In the genomic region with DNA sequence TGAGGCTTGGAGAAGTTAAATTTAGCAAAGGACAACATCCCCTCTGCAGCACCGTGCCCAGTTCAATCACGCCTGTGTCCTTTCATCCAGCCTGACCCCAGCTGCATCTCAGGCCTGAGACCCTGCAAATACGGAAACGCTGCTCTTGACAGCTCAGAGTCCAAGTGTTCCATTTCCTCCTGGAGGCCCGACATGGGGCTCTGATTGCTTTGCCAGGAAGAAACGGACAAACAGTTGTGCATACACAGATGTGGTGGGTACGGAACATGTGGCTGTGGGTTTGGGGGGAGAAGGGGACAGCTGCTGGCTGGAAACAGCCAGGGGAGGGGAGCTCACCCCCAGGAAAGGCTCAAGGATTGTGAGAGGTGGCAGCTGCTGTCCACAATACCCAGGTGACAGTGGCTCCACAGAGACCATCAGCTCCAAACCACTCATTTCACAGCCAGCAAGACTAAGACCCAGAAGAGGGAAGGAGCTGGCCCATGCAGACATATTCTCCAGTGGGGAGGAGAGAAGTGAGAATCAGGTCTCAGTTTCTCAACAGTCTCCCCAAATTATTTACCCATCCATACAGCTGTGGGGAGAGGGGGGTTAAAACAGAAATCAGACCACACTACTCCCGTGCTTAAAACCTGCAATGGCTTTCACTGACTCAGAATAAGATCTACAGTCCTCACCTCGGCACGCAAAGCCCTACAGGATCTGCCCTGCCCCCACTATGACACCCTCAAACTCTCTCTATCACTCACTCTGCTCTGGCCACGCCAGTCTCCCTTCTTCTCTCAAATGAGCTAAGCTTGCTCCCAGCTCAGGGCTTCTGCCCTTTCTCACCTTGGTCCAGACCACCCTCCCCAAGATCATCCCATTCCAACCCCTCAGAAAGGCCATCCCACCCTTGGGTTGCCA, we compare ENCODE assay signal across 8 cellular contexts.
DNase-seq lines count a peak whose midpoint lies in the region; ATAC-seq and TF ChIP-seq lines count a peak whose summit lies in the region.

No MANE protein-coding gene starts in this region.

- peak overlapping the region; percentile 72 for H3K4me3 Mint-ChIP-seq in stimulated activated effector memory CD8-positive, alpha-beta T cell treated with anti-CD3 and anti-CD28 coated beads, Interleukin-12 subunit alpha, Interleukin-12 subunit beta, amount 100 ng/mL, for 72 hours

- DNase-seq in Kasumi-1 (lab: John Stamatoyannopoulos, UW) (peak; percentile 56 to 67), RKO (ENCODE audit: low spot score) (no peak), DMS114 treated with DMSO at 0.1 percent for 48 hours (lab: John Stamatoyannopoulos, UW; ENCODE audit: unreplicated experiment) (no peak), NCI-H2029 treated with DMSO at 0.1 percent for 48 hours (lab: John Stamatoyannopoulos, UW) (no peak)
- peak in 1 of 3 donors; percentile 21 for DNase-seq in effector memory CD4-positive, alpha-beta T cell
- peak in 1 of 2 donors; percentile 89 for DNase-seq in stimulated activated effector memory CD8-positive, alpha-beta T cell treated with anti-CD3 and anti-CD28 coated beads, Interleukin-12 subunit alpha, Interleukin-12 subunit beta, amount 100 ng/mL, for 72 hours (ENCODE audit: low spot score in 2 of 2)

- no peaks in the 10 kb centered on the region for H3K9me3 ChIP-seq in effector memory CD4-positive, alpha-beta T cell (ENCODE audit: control insufficient read depth, low read length)

- H3K36me3 Mint-ChIP-seq in stimulated activated effector memory CD8-positive, alpha-beta T cell treated with anti-CD3 and anti-CD28 coated beads, Interleukin-12 subunit alpha, Interleukin-12 subunit beta, amount 100 ng/mL, for 72 hours = peaks cover 90% of the 10 kb centered on the region

- H3K4me3 ChIP-seq in effector memory CD4-positive, alpha-beta T cell (ENCODE audit: insufficient read depth, low read depth, low read length, poor library complexity, severe bottlenecking) = no peak overlapping the region

- peaks cover 31% of the 10 kb centered on the region for H3K4me1 ChIP-seq in effector memory CD4-positive, alpha-beta T cell (ENCODE audit: control insufficient read depth, insufficient read depth, low read length, poor library complexity, severe bottlenecking)

- TF ChIP-seq POLR2A in GM10847 (IDR thresholded peaks at IDR 0.05; ENCODE audit: extremely low read depth, insufficient read length) = peak; percentile 12

- peaks cover 46% of the 10 kb centered on the region for H3K36me3 ChIP-seq in effector memory CD4-positive, alpha-beta T cell (ENCODE audit: control insufficient read depth, insufficient read depth, low read length)

- no peaks in the 10 kb centered on the region for H3K27me3 ChIP-seq in effector memory CD4-positive, alpha-beta T cell (replicated peaks; ENCODE audit: control insufficient read depth, insufficient read depth, low read length, poor library complexity, severe bottlenecking)

- H3K4me1 Mint-ChIP-seq in stimulated activated effector memory CD8-positive, alpha-beta T cell treated with anti-CD3 and anti-CD28 coated beads, Interleukin-12 subunit alpha, Interleukin-12 subunit beta, amount 100 ng/mL, for 72 hours = peaks cover 79% of the 10 kb centered on the region

- peak overlapping the region; percentile 50 for H3K27ac ChIP-seq in effector memory CD4-positive, alpha-beta T cell (ENCODE audit: insufficient read depth, low read length, poor library complexity, severe bottlenecking)

- H3K27ac Mint-ChIP-seq in stimulated activated effector memory CD8-positive, alpha-beta T cell treated with anti-CD3 and anti-CD28 coated beads, Interleukin-12 subunit alpha, Interleukin-12 subunit beta, amount 100 ng/mL, for 72 hours = peak overlapping the region; percentile 98

- ATAC-seq in GM21528 (IDR thresholded peaks at IDR 0.05; ENCODE audit: low FRiP score, unreplicated experiment) = peak; percentile 57
- ATAC-seq in stimulated activated effector memory CD8-positive, alpha-beta T cell treated with anti-CD3 and anti-CD28 coated beads, Interleukin-12 subunit alpha, Interleukin-12 subunit beta, amount 100 ng/mL, for 72 hours = peak; percentile 94

- no peaks in the 10 kb centered on the region for H3K9me3 Mint-ChIP-seq in stimulated activated effector memory CD8-positive, alpha-beta T cell treated with anti-CD3 and anti-CD28 coated beads, Interleukin-12 subunit alpha, Interleukin-12 subunit beta, amount 100 ng/mL, for 72 hours

Comparison
In these comparisons a context has a peak if more than half of its experiments do, and no peak if none do; other contexts are left out.
1. DNase-seq: peak in Kasumi-1 (2 of 2); none in RKO (single experiment), DMS114 treated with DMSO at 0.1 percent for 48 hours (single experiment) and NCI-H2029 treated with DMSO at 0.1 percent for 48 hours (single experiment).